In genomic region chr7:1103009-1103788, GRCh38 we compare ENCODE assay signal across 10 cellular contexts. TPM values are rescaled to one million over a fixed set of nuclear protein-coding genes. Genes with fewer than 3 reads are reported as not detected.
DNase-seq lines count a peak whose midpoint lies in the region; ATAC-seq and TF ChIP-seq lines count a peak whose summit lies in the region.
"Had no signal": no experiment of that assay in that cellular context is flagged by ENCODE, and none has a peak within 500 bp of the region (broad histone marks: within the 10 kb centered on the region; RNA-seq: fewer than 3 reads in every experiment).

No MANE protein-coding gene starts in this region.

- peak overlapping the region; percentile 6 for H3K4me3 Mint-ChIP-seq in activated CD4-positive, alpha-beta T cell treated with anti-CD3 and anti-CD28 coated beads, Interleukin-2, amount 10 ng/mL, durations not matched to agents 7 days and 5 days
- peak overlapping the region; percentile 50 for H3K4me3 Mint-ChIP-seq in activated CD4-positive, alpha-beta memory T cell treated with anti-CD3 and anti-CD28 coated beads, Interleukin-2, amount 10 ng/mL, durations not matched to agents 7 days and 5 days

- H3K36me3 Mint-ChIP-seq in activated CD4-positive, alpha-beta T cell treated with anti-CD3 and anti-CD28 coated beads, Interleukin-2, amount 10 ng/mL, durations not matched to agents 7 days and 5 days (ENCODE audit: low read depth): peaks cover 1% of the 10 kb centered on the region
- H3K36me3 Mint-ChIP-seq in activated CD4-positive, alpha-beta memory T cell treated with anti-CD3 and anti-CD28 coated beads, Interleukin-2, amount 10 ng/mL, durations not matched to agents 7 days and 5 days (ENCODE audit: low read depth): no peaks in the 10 kb centered on the region

- H3K36me3 ChIP-seq in upper lobe of right lung (no peaks in the 10 kb centered on the region), thyroid gland (no peaks in the 10 kb centered on the region)
- H3K36me3 ChIP-seq: ovary had no signal

- H3K27ac ChIP-seq in upper lobe of right lung: no peak overlapping the region
- no peak overlapping the region for H3K27ac ChIP-seq in thyroid gland
- H3K27ac ChIP-seq: ovary had no signal

- no peak for TF ChIP-seq CTCF in upper lobe of right lung (IDR thresholded peaks at IDR 0.05)
- TF ChIP-seq CTCF in thyroid gland (IDR thresholded peaks at IDR 0.05): no peak

- intact Hi-C loops in upper lobe of right lung (cut with DNase I) (no loop called here), thyroid gland (cut with DNase I) (no loop called here)

- ATAC-seq in GM21786 (IDR thresholded peaks at IDR 0.05; ENCODE audit: unreplicated experiment) (peak; percentile 37), upper lobe of right lung (no peak)

- WGBS in thyroid gland, 2 donors: 87 to 90% methylated on average over 28 to 34 of the region's 34 CpGs

- H3K4me1 ChIP-seq in upper lobe of right lung (no peaks in the 10 kb centered on the region), thyroid gland (peaks cover 25 to 41% of the 10 kb centered on the region in 2 donors)

- H3K4me3 ChIP-seq in upper lobe of right lung (no peak overlapping the region), thyroid gland (replicated peaks in 1 of 3) (no peak overlapping the region)
- H3K4me3 ChIP-seq: ovary had no signal

- H3K9me3 ChIP-seq in upper lobe of right lung: no peaks in the 10 kb centered on the region
- H3K9me3 ChIP-seq in thyroid gland: no peaks in the 10 kb centered on the region
- H3K9me3 ChIP-seq: ovary had no signal

- H3K27me3 ChIP-seq in upper lobe of right lung: no peaks in the 10 kb centered on the region
- H3K27me3 ChIP-seq in thyroid gland: no peaks in the 10 kb centered on the region
- H3K27me3 ChIP-seq: ovary had no signal

- CTCF ChIA-PET in activated CD4-positive, alpha-beta T cell treated with anti-CD3 and anti-CD28 coated beads, Interleukin-2, amount 10 ng/mL, durations not matched to agents 7 days and 5 days (lab: Charles Lee): interaction anchor here (1.0 to 2.1 kb wide), 7 partner anchors 9 to 110 kb away, joined by 3 to 10 read pairs (median 4); a partner anchor contains a TSS
- CTCF ChIA-PET in activated CD4-positive, alpha-beta memory T cell treated with anti-CD3 and anti-CD28 coated beads, Interleukin-2, amount 10 ng/mL, durations not matched to agents 7 days and 5 days (lab: Charles Lee): interaction anchor here (1.0 to 1.7 kb wide), 4 partner anchors 9 to 67 kb away, joined by 3 to 5 read pairs (median 4); no protein-coding TSS in a partner anchor

- POLR2A ChIA-PET in activated CD4-positive, alpha-beta T cell treated with anti-CD3 and anti-CD28 coated beads, Interleukin-2, amount 10 ng/mL, durations not matched to agents 7 days and 5 days (lab: Charles Lee): no interaction called here
- POLR2A ChIA-PET in activated CD4-positive, alpha-beta memory T cell treated with anti-CD3 and anti-CD28 coated beads, Interleukin-2, amount 10 ng/mL, durations not matched to agents 7 days and 5 days (lab: Charles Lee): interaction anchor here (0.7 to 1.8 kb wide), 5 partner anchors 35 to 128 kb away, joined by 3 to 5 read pairs (median 4); partner anchors contain the start of genes COX19 and ZFAND2A

- peaks cover 22% of the 10 kb centered on the region for H3K4me1 Mint-ChIP-seq in activated CD4-positive, alpha-beta T cell treated with anti-CD3 and anti-CD28 coated beads, Interleukin-2, amount 10 ng/mL, durations not matched to agents 7 days and 5 days
- H3K4me1 Mint-ChIP-seq in activated CD4-positive, alpha-beta memory T cell treated with anti-CD3 and anti-CD28 coated beads, Interleukin-2, amount 10 ng/mL, durations not matched to agents 7 days and 5 days: peaks cover 28% of the 10 kb centered on the region

- no peaks in the 10 kb centered on the region for H3K27me3 Mint-ChIP-seq in activated CD4-positive, alpha-beta T cell treated with anti-CD3 and anti-CD28 coated beads, Interleukin-2, amount 10 ng/mL, durations not matched to agents 7 days and 5 days
- no peaks in the 10 kb centered on the region for H3K27me3 Mint-ChIP-seq in activated CD4-positive, alpha-beta memory T cell treated with anti-CD3 and anti-CD28 coated beads, Interleukin-2, amount 10 ng/mL, durations not matched to agents 7 days and 5 days

- peaks cover under 1% of the 10 kb centered on the region for H3K9me3 Mint-ChIP-seq in activated CD4-positive, alpha-beta T cell treated with anti-CD3 and anti-CD28 coated beads, Interleukin-2, amount 10 ng/mL, durations not matched to agents 7 days and 5 days
- H3K9me3 Mint-ChIP-seq in activated CD4-positive, alpha-beta memory T cell treated with anti-CD3 and anti-CD28 coated beads, Interleukin-2, amount 10 ng/mL, durations not matched to agents 7 days and 5 days: no peaks in the 10 kb centered on the region

- DNase-seq in activated CD4-positive, alpha-beta T cell treated with anti-CD3 and anti-CD28 coated beads, Interleukin-2, amount 10 ng/mL, durations not matched to agents 7 days and 5 days: no peak
- no peak for DNase-seq in activated CD4-positive, alpha-beta T cell treated with anti-CD3 and anti-CD28 coated beads, Interleukin-2, amount 50 U/mL, for 1 hour
- peak; percentile 38 for DNase-seq in activated CD4-positive, alpha-beta memory T cell treated with anti-CD3 and anti-CD28 coated beads, Interleukin-2, amount 10 ng/mL, durations not matched to agents 7 days and 5 days
- DNase-seq in stimulated activated CD4-positive, alpha-beta T cell treated with anti-CD3 and anti-CD28 coated beads, TNF-alpha, amount 100 ng/mL, for 48 hours (ENCODE audit: low read depth in 3 of 3): peak in 2 of 3 donors; percentile 8 to 22
- DNase-seq in upper lobe of right lung (no peak), thyroid gland (no peak), EL (no peak)
- DNase-seq: NCI-H510A, ovary had no signal

- peak overlapping the region; percentile 74 for H3K27ac Mint-ChIP-seq in activated CD4-positive, alpha-beta T cell treated with anti-CD3 and anti-CD28 coated beads, Interleukin-2, amount 10 ng/mL, durations not matched to agents 7 days and 5 days
- peak overlapping the region; percentile 77 for H3K27ac Mint-ChIP-seq in activated CD4-positive, alpha-beta memory T cell treated with anti-CD3 and anti-CD28 coated beads, Interleukin-2, amount 10 ng/mL, durations not matched to agents 7 days and 5 days

- no peak for TF ChIP-seq POLR2A in thyroid gland (IDR thresholded peaks at IDR 0.05)

RNA-seq across cellular contexts. Expression of gene GPER1, which starts 15.3 kb away (rescaled TPM):
- total RNA-seq in activated CD4-positive, alpha-beta T cell treated with anti-CD3 and anti-CD28 coated beads, Interleukin-2, amount 10 ng/mL, durations not matched to agents 7 days and 5 days: under 1 TPM in 1 of 2 experiments, not detected in 1; 0.08 TPM
- total RNA-seq in activated CD4-positive, alpha-beta memory T cell treated with anti-CD3 and anti-CD28 coated beads, Interleukin-2, amount 10 ng/mL, durations not matched to agents 7 days and 5 days: under 1 TPM in 1 of 2 experiments, not detected in 1; 0.15 TPM
- total RNA-seq in upper lobe of right lung (11.1 TPM), thyroid gland (10 to 100 TPM; 12.5 to 29.2 (median 21.2) TPM)

RNA-seq across cellular contexts. Expression of gene ZFAND2A, which starts 56.8 kb away (rescaled TPM):
- 10 to 100 TPM; 23.3 to 24.0 TPM for total RNA-seq in activated CD4-positive, alpha-beta T cell treated with anti-CD3 and anti-CD28 coated beads, Interleukin-2, amount 10 ng/mL, durations not matched to agents 7 days and 5 days
- total RNA-seq in activated CD4-positive, alpha-beta memory T cell treated with anti-CD3 and anti-CD28 coated beads, Interleukin-2, amount 10 ng/mL, durations not matched to agents 7 days and 5 days: 10 to 100 TPM; 29.4 to 34.6 TPM
- total RNA-seq in upper lobe of right lung (19.9 TPM), thyroid gland (10 to 100 TPM; 27.5 to 57.0 (median 37.4) TPM)

RNA-seq across cellular contexts. Expression of gene GPR146, which starts 58.9 kb away (rescaled TPM):
- 10 to 100 TPM; 13.3 to 13.8 TPM for total RNA-seq in activated CD4-positive, alpha-beta T cell treated with anti-CD3 and anti-CD28 coated beads, Interleukin-2, amount 10 ng/mL, durations not matched to agents 7 days and 5 days
- 10 to 100 TPM; 10.0 to 10.1 TPM for total RNA-seq in activated CD4-positive, alpha-beta memory T cell treated with anti-CD3 and anti-CD28 coated beads, Interleukin-2, amount 10 ng/mL, durations not matched to agents 7 days and 5 days
- total RNA-seq in upper lobe of right lung (40.0 TPM), thyroid gland (10 to 100 TPM in 3 of 4 donors, 1 to 10 TPM in 1; 8.7 to 49.4 (median 32.7) TPM)

Comparison
In these comparisons a context has a peak if more than half of its experiments do, and no peak if none do; other contexts are left out.
1. DNase-seq: peak in activated CD4-positive, alpha-beta memory T cell treated with anti-CD3 and anti-CD28 coated beads, Interleukin-2, amount 10 ng/mL, durations not matched to agents 7 days and 5 days (single experiment) and stimulated activated CD4-positive, alpha-beta T cell treated with anti-CD3 and anti-CD28 coated beads, TNF-alpha, amount 100 ng/mL, for 48 hours (2 of 3); none in activated CD4-positive, alpha-beta T cell treated with anti-CD3 and anti-CD28 coated beads, Interleukin-2, amount 10 ng/mL, durations not matched to agents 7 days and 5 days (single experiment), activated CD4-positive, alpha-beta T cell treated with anti-CD3 and anti-CD28 coated beads, Interleukin-2, amount 50 U/mL, for 1 hour (single experiment), upper lobe of right lung (single experiment), thyroid gland (0 of 2) and EL (single experiment).
2. RNA of gene GPER1, which starts 15.3 kb away (total RNA-seq): 12.5 to 29.2 TPM in thyroid gland and 11.1 TPM in upper lobe of right lung (single experiment); 0.15 TPM in activated CD4-positive, alpha-beta memory T cell treated with anti-CD3 and anti-CD28 coated beads, Interleukin-2, amount 10 ng/mL, durations not matched to agents 7 days and 5 days and 0.08 TPM in activated CD4-positive, alpha-beta T cell treated with anti-CD3 and anti-CD28 coated beads, Interleukin-2, amount 10 ng/mL, durations not matched to agents 7 days and 5 days; every median in the first group is over 10 times any median in the second.